ENCODE assay signal across 17 cellular contexts in genomic region chr2:145190031-145190703, GRCh38.
DNase-seq lines count a peak whose midpoint lies in the region; ATAC-seq, FAIRE-seq and TF ChIP-seq lines count a peak whose summit lies in the region.
"Had no signal": no experiment of that assay in that cellular context is flagged by ENCODE, and none has a peak within 500 bp of the region (broad histone marks: within the 10 kb centered on the region; RNA-seq: fewer than 3 reads in every experiment).

No MANE protein-coding gene starts in this region.

- H3K79me2 ChIP-seq in PC-3 (ENCODE audit: low read length) (no peaks in the 10 kb centered on the region), H1 (ENCODE audit: control insufficient read depth in 1 of 2, insufficient read depth in 2 of 2, low read length in 2 of 2) (no peaks in the 10 kb centered on the region)

- no peaks in the 10 kb centered on the region for H3K9me3 ChIP-seq in A673 (ENCODE audit: low read depth, low read length, poor library complexity, severe bottlenecking)
- H3K9me3 ChIP-seq in IMR-90 (ENCODE audit: control insufficient read depth, insufficient read depth, low read length): no peaks in the 10 kb centered on the region
- no peaks in the 10 kb centered on the region for H3K9me3 ChIP-seq in PC-3 (ENCODE audit: low read length)
- H3K9me3 ChIP-seq in H1 (ENCODE audit: insufficient read depth in 2 of 2, low read depth in 1 of 2, low read length in 1 of 2): no peaks in the 10 kb centered on the region

- TF ChIP-seq POLR2A in IMR-90 (IDR thresholded peaks at IDR 0.05; ENCODE audit: low read depth, low read length): no peak
- no peak for TF ChIP-seq POLR2A in H1 (IDR thresholded peaks at IDR 0.05; ENCODE audit: control extremely low read depth in 1 of 2, low read depth in 2 of 2, low read length in 2 of 2)

- H2BK15ac ChIP-seq in IMR-90 (ENCODE audit: low read depth, low read length) (0 out of 3 replicates have a peak overlapping the region, but pooled peaks have one; percentile 48), H1 (ENCODE audit: low read length) (no peak overlapping the region)

- TSS peak; percentile 98 for BruUV-seq in A673 (replicated peaks; lab: Mats Ljungman, UMichigan)
- no TSS peak for BruUV-seq in IMR-90 (replicated peaks; lab: Mats Ljungman, UMichigan)
- BruUV-seq in PC-3 (replicated peaks; lab: Mats Ljungman, UMichigan): no TSS peak

- H2AK9ac ChIP-seq in IMR-90 (replicated peaks; ENCODE audit: low read depth, low read length, poor library complexity): no peak overlapping the region

- DNase-seq in A673 (ENCODE audit: low spot score) (peak; percentile 76), IMR-90 (peak; percentile 19), PC-3 (peak; percentile 47), H1 (ENCODE audit: low read depth in 1 of 2, low spot score in 2 of 2) (no peak), ureter (ENCODE audit: low spot score) (no peak)
- DNase-seq in activated CD8-positive, alpha-beta memory T cell treated with anti-CD3 and anti-CD28 coated beads for 24 hours: no peak
- DNase-seq: activated CD8-positive, alpha-beta T cell treated with anti-CD3 and anti-CD28 coated beads, Interleukin-2, amount 10 ng/mL, durations not matched to agents 7 days and 5 days; activated naive CD8-positive, alpha-beta T cell treated with anti-CD3 and anti-CD28 coated beads, Interleukin-2, amount 10 ng/mL, durations not matched to agents 7 days and 5 days; activated T-cell treated with anti-CD3 and anti-CD28 coated beads, Interleukin-2, amount 50 U/mL, for 72 hours; effector CD4-positive, alpha-beta T cell; NCI-H2081; nucleus accumbens; stimulated activated CD4-positive, alpha-beta T cell treated with anti-CD3 and anti-CD28 coated beads, Interleukin-1b, Interleukin-23, amount 100 ng/mL, for 48 hours had no signal

- H4K8ac ChIP-seq in IMR-90 (ENCODE audit: low read depth in 2 of 2, low read length in 2 of 2): 0 out of 4 replicates have a peak overlapping the region, but pooled peaks of 1 of the 2 experiments have one; percentile 30
- no peak overlapping the region for H4K8ac ChIP-seq in H1 (ENCODE audit: extremely low read depth, insufficient read depth, low read length)

- FAIRE-seq in H1 (lab: Jason Lieb, UNC): no peak

- H3K14ac ChIP-seq in IMR-90 (replicated peaks; ENCODE audit: low read depth, low read length) (no peak overlapping the region; the same call in 1 of the 2 replicates), H1 (ENCODE audit: insufficient read length) (no peak overlapping the region)

- H3K4me1 ChIP-seq in A673 (ENCODE audit: insufficient read depth, low read length, poor library complexity, severe bottlenecking): peaks cover 37% of the 10 kb centered on the region
- H3K4me1 ChIP-seq in IMR-90 (ENCODE audit: control insufficient read depth, insufficient read depth, low read length): peaks cover 1% of the 10 kb centered on the region; the same call in 1 of the 2 replicates
- H3K4me1 ChIP-seq in PC-3 (ENCODE audit: insufficient read depth, low read length): peaks cover 8% of the 10 kb centered on the region; the same call in 1 of the 2 replicates
- peaks cover 0 to 8% (median 3%) of the 10 kb centered on the region in 4 experiments; a peak in 1 of 7 replicates for H3K4me1 ChIP-seq in H1 (replicated peaks in 1 of 4; ENCODE audit: control insufficient read depth in 3 of 4, insufficient read depth in 4 of 4, low read length in 3 of 4)

- dilution Hi-C loops in IMR-90 (cut with HindIII; ENCODE audit: low sequenced_read_pairs, unreplicated experiment): no loop called here

- H3K79me1 ChIP-seq in IMR-90 (ENCODE audit: low read depth in 1 of 2, low read length in 2 of 2) (no peaks in the 10 kb centered on the region), H1 (ENCODE audit: low read depth, low read length) (no peaks in the 10 kb centered on the region)

- no peaks in the 10 kb centered on the region for H3K9me2 ChIP-seq in PC-3 (replicated peaks; ENCODE audit: low read length)

- H2BK12ac ChIP-seq in H1 (ENCODE audit: low read depth, low read length): no peak overlapping the region

- H3F3A ChIP-seq in PC-3 (ENCODE audit: low read length, unreplicated experiment): no peaks in the 10 kb centered on the region

- no peak overlapping the region for H3K9ac ChIP-seq in IMR-90 (ENCODE audit: low read depth, low read length)
- H3K9ac ChIP-seq in PC-3 (ENCODE audit: low read length): no peak overlapping the region
- no peak overlapping the region for H3K9ac ChIP-seq in H1 (replicated peaks in 1 of 4; ENCODE audit: extremely low read depth in 1 of 4, low read depth in 3 of 4, low read length in 3 of 4)

- H2BK120ac ChIP-seq in IMR-90 (ENCODE audit: low read depth, low read length) (no peak overlapping the region), H1 (replicated peaks; ENCODE audit: low read depth, low read length) (no peak overlapping the region)

- H3K36me3 ChIP-seq in A673 (ENCODE audit: insufficient read depth, low read length, poor library complexity, severe bottlenecking) (no peaks in the 10 kb centered on the region), IMR-90 (ENCODE audit: control insufficient read depth, insufficient read depth, low read length) (no peaks in the 10 kb centered on the region), PC-3 (ENCODE audit: low read depth, low read length) (no peaks in the 10 kb centered on the region), H1 (ENCODE audit: control insufficient read depth in 2 of 4, insufficient read depth in 4 of 4, low read length in 3 of 4) (no peaks in the 10 kb centered on the region)

- intact Hi-C loops in A673 (cut with micrococcal nuclease; ENCODE audit: unreplicated experiment) (loop anchor here (2.0 kb wide), 1 partner anchor 143 kb away; no protein-coding TSS in a partner anchor), IMR-90 (cut with micrococcal nuclease) (no loop called here), PC-3 (cut with micrococcal nuclease) (no loop called here)

- H2AFZ ChIP-seq in IMR-90 (replicated peaks; ENCODE audit: low read length, poor library complexity) (no peak overlapping the region), PC-3 (ENCODE audit: low read length) (peak overlapping the region; percentile 19), H1 (ENCODE audit: low read length) (0 out of 2 replicates have a peak overlapping the region, but pooled peaks have one; percentile 57)

- no peaks in the 10 kb centered on the region for H4K20me1 ChIP-seq in IMR-90 (ENCODE audit: insufficient read depth, low read length)
- H4K20me1 ChIP-seq in PC-3 (ENCODE audit: low read length): no peaks in the 10 kb centered on the region
- no peaks in the 10 kb centered on the region for H4K20me1 ChIP-seq in H1 (replicated peaks in 1 of 2; ENCODE audit: control insufficient read depth in 1 of 2, insufficient read depth in 2 of 2, low read length in 2 of 2)

- H3K27me3 ChIP-seq in A673 (replicated peaks; ENCODE audit: insufficient read depth, low read depth, low read length, poor library complexity) (no peaks in the 10 kb centered on the region), IMR-90 (ENCODE audit: control insufficient read depth, insufficient read depth, low read length) (no peaks in the 10 kb centered on the region), PC-3 (ENCODE audit: low read length) (no peaks in the 10 kb centered on the region), H1 (replicated peaks in 1 of 4; ENCODE audit: control insufficient read depth in 3 of 4, extremely low read depth in 1 of 4, insufficient read depth in 3 of 4, low read length in 3 of 4) (no peaks in the 10 kb centered on the region)

- H3K18ac ChIP-seq in IMR-90 (ENCODE audit: low read depth, low read length): no peak overlapping the region
- H3K18ac ChIP-seq in H1 (ENCODE audit: extremely low read depth, low read length): no peak overlapping the region

- no peaks in the 10 kb centered on the region for H3K23me2 ChIP-seq in H1 (ENCODE audit: low read depth, low read length)

- TF ChIP-seq EP300 in H1 (IDR thresholded peaks at IDR 0.05; ENCODE audit: borderline replicate concordance in 1 of 2, low read depth in 2 of 2, low read length in 2 of 2): no peak

- peak overlapping the region; percentile 46 for H3K27ac ChIP-seq in A673 (ENCODE audit: low read depth, low read length, poor library complexity, severe bottlenecking)
- no peak overlapping the region for H3K27ac ChIP-seq in IMR-90 (ENCODE audit: insufficient read depth, low read length)
- H3K27ac ChIP-seq in PC-3 (ENCODE audit: low read length): no peak overlapping the region
- no peak overlapping the region for H3K27ac ChIP-seq in H1 (ENCODE audit: low read depth, low read length)

- H4K91ac ChIP-seq in IMR-90 (ENCODE audit: insufficient read depth, low read depth, low read length): no peak overlapping the region
- no peak overlapping the region for H4K91ac ChIP-seq in H1 (replicated peaks; ENCODE audit: insufficient read length, low read length)

- no peak overlapping the region for H3K23ac ChIP-seq in IMR-90 (ENCODE audit: low read depth, low read length)
- no peak overlapping the region for H3K23ac ChIP-seq in H1 (ENCODE audit: insufficient read length)

- no peak overlapping the region for H4K5ac ChIP-seq in IMR-90 (ENCODE audit: low read depth, low read length)
- H4K5ac ChIP-seq in H1 (ENCODE audit: insufficient read length, low read depth, low read length): no peak overlapping the region

- H3K9me1 ChIP-seq in IMR-90 (ENCODE audit: insufficient read depth, low read length): no peaks in the 10 kb centered on the region

- CTCF ChIA-PET in A673 (lab: Charles Lee): no interaction called here
- CTCF ChIA-PET in IMR-90 (lab: Yijun Ruan, JAX): interaction anchor here (0.6 kb wide), 2 partner anchors 207 to 345 kb away, joined by 3 to 6 read pairs; no protein-coding TSS in a partner anchor
- CTCF ChIA-PET in PC-3 (lab: Charles Lee): interaction anchor here (0.6 kb wide), 1 partner anchor 8 kb away, joined by 8 read pairs; no protein-coding TSS in a partner anchor
- CTCF ChIA-PET in H1 (lab: Charles Lee; ENCODE audit: partially characterized antibody): interaction anchor here (0.7 kb wide), 2 partner anchors 75 to 177 kb away, joined by 3 to 4 read pairs; no protein-coding TSS in a partner anchor

- in situ Hi-C loops in IMR-90 (cut with MboI; ENCODE audit: low sequenced_read_pairs): no loop called here

- no peak overlapping the region for H3K4me3 ChIP-seq in A673 (ENCODE audit: low read depth, low read length, poor library complexity, severe bottlenecking)
- no peak overlapping the region for H3K4me3 ChIP-seq in IMR-90 (ENCODE audit: insufficient read depth, low read depth, low read length)
- H3K4me3 ChIP-seq in PC-3 (ENCODE audit: low read length): no peak overlapping the region
- no peak overlapping the region for H3K4me3 ChIP-seq in H1 (ENCODE audit: extremely low read depth in 1 of 4, insufficient read depth in 2 of 4, low read depth in 3 of 4, low read length in 4 of 4)

- H3K56ac ChIP-seq in IMR-90 (ENCODE audit: extremely low read depth, insufficient read depth, low read length) (no peak overlapping the region), H1 (replicated peaks; ENCODE audit: insufficient read length, low read depth, low read length) (no peak overlapping the region)

- TF ChIP-seq RAD21 in IMR-90 (IDR thresholded peaks at IDR 0.05; ENCODE audit: low read length): no peak
- no peak for TF ChIP-seq RAD21 in H1 (IDR thresholded peaks at IDR 0.05 in 1 of 2, conservative IDR thresholded peaks at IDR 0.05 in 1 of 2; ENCODE audit: low read depth in 2 of 2, low read length in 2 of 2)

- WGBS in IMR-90 (ENCODE audit: extremely low coverage in 2 of 2, insufficient read length in 1 of 2), 2 experiments: 100% methylated on average over 1 of the region's 7 CpGs; no CpG with 5 or more reads in 1 of the 2 experiments
- 91% methylated on average over 7 of the region's 7 CpGs; no CpG with 5 or more reads in 1 of the 2 experiments for WGBS in H1 (ENCODE audit: extremely low coverage in 1 of 2, insufficient coverage in 1 of 2, insufficient read length in 1 of 2, insufficient replicate concordance in 2 of 2, low coverage in 1 of 2, low lambda C conversion rate in 2 of 2, missing lambda C conversion rate in 1 of 2), 2 experiments

- POLR2A ChIA-PET in A673 (lab: Charles Lee; ENCODE audit: low non-redundant PET): no interaction called here
- POLR2A ChIA-PET in IMR-90 (lab: Charles Lee; ENCODE audit: unreplicated experiment): no interaction called here
- POLR2A ChIA-PET in PC-3 (lab: Charles Lee; ENCODE audit: unreplicated experiment): no interaction called here
- POLR2A ChIA-PET in H1 (lab: Charles Lee; ENCODE audit: partially characterized antibody): no interaction called here

- ATAC-seq in IMR-90 (ENCODE audit: low read depth) (no peak), PC-3 (peak; percentile 43), HG02588 (IDR thresholded peaks at IDR 0.05; ENCODE audit: unreplicated experiment) (no peak), GM19397 (IDR thresholded peaks at IDR 0.05; ENCODE audit: unreplicated experiment) (no peak)
- ATAC-seq: activated CD8-positive, alpha-beta T cell treated with anti-CD3 and anti-CD28 coated beads, Interleukin-2, amount 10 ng/mL, durations not matched to agents 7 days and 5 days; activated T-cell treated with anti-CD3 and anti-CD28 coated beads, Interleukin-2, amount 50 U/mL, for 72 hours; sciatic nerve; WTC11 had no signal

- H3K4me2 ChIP-seq in IMR-90 (ENCODE audit: low read depth, low read length) (no peak overlapping the region), PC-3 (ENCODE audit: low read length) (no peak overlapping the region), H1 (ENCODE audit: insufficient read depth in 1 of 2, low read depth in 2 of 2, low read length in 2 of 2) (no peak overlapping the region)

- TF ChIP-seq CTCF in A673 (conservative IDR thresholded peaks at IDR 0.05; ENCODE audit: low read depth, low read length) (no peak), IMR-90 (conservative IDR thresholded peaks at IDR 0.05; ENCODE audit: low read depth, low read length) (no peak), PC-3 (conservative IDR thresholded peaks at IDR 0.05; ENCODE audit: low read depth, low read length) (no peak), H1 (IDR thresholded peaks at IDR 0.05; ENCODE audit: control extremely low read depth in 1 of 3, insufficient read depth in 1 of 3, low read depth in 1 of 3, low read length in 3 of 3) (no peak)

- H2BK20ac ChIP-seq in IMR-90 (ENCODE audit: low read depth, low read length) (no peak overlapping the region), H1 (ENCODE audit: low read length) (no peak overlapping the region)

- H2AK5ac ChIP-seq in IMR-90 (ENCODE audit: low read depth, low read length) (no peak overlapping the region), H1 (ENCODE audit: low read depth, low read length) (no peak overlapping the region)

- H3K4ac ChIP-seq in IMR-90 (ENCODE audit: low read depth, low read length): no peak overlapping the region
- no peak overlapping the region for H3K4ac ChIP-seq in H1 (replicated peaks; ENCODE audit: insufficient read length, low read depth, low read length)

- H2BK5ac ChIP-seq in IMR-90 (ENCODE audit: low read depth, low read length, poor library complexity, severe bottlenecking) (no peak overlapping the region), H1 (ENCODE audit: low read depth, low read length) (no peak overlapping the region)

Comparison
In these comparisons a context has a peak if more than half of its experiments do, and no peak if none do; other contexts are left out.
1. DNase-seq: peak in A673 (single experiment), IMR-90 (single experiment) and PC-3 (single experiment); none in H1 (0 of 2), activated CD8-positive, alpha-beta memory T cell treated with anti-CD3 and anti-CD28 coated beads for 24 hours (single experiment) and ureter (single experiment).